21 cellular contexts compared by ENCODE assay signal in the genomic region with DNA sequence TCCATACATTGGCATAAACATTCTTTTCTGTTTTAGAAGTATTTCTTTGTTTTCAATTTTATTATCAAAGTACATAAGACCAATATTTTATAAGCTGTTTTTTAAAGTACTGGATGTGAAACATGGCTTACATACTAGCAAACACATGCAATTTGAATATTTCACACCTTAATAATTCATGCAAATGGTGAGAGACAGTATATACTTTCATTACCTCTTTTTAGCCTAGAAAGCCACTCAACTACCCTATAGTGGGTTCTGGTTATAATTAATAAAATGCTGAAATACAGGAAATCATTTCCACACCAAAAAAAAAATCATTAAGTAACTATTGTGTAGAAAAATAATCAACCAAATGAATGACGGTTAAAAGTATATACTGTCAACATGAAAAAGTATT.
DNase-seq lines count a peak whose midpoint lies in the region; ATAC-seq, FAIRE-seq and TF ChIP-seq lines count a peak whose summit lies in the region.
"Had no signal": no experiment of that assay in that cellular context is flagged by ENCODE, and none has a peak within 500 bp of the region (broad histone marks: within the 10 kb centered on the region; RNA-seq: fewer than 3 reads in every experiment).

No MANE protein-coding gene starts in this region.

- peaks cover 7% of the 10 kb centered on the region for H3K27me3 Mint-ChIP-seq in nephron progenitor cell (ENCODE audit: low read depth, poor library complexity)

- FAIRE-seq in G401.6 (lab: Jason Lieb, UNC): peak; percentile 3
- peak; percentile 33 for FAIRE-seq in colon (lab: Jason Lieb, UNC)
- FAIRE-seq: A549 had no signal

- peaks cover 39% of the 10 kb centered on the region for H3K36me3 Mint-ChIP-seq in nephron progenitor cell (ENCODE audit: low read depth)

- ATAC-seq in GM19452 (IDR thresholded peaks at IDR 0.05; ENCODE audit: unreplicated experiment): peak; percentile 53
- ATAC-seq: A549, GM23338 had no signal

- DNase-seq in NAMALWA (ENCODE audit: low spot score) (peak; percentile 66), nephron progenitor cell (no peak), NCI-H1930 (lab: John Stamatoyannopoulos, UW) (no peak), NCI-H2227 treated with DMSO at 0.1 percent for 48 hours (lab: John Stamatoyannopoulos, UW) (no peak)
- no peak for DNase-seq in activated CD4-positive, alpha-beta T cell treated with anti-CD3 and anti-CD28 coated beads, Interleukin-2, amount 50 U/mL, for 4 hours
- DNase-seq: COR-L47; DMS79; GDM1; KG1; NCI-H1436; NCI-H2081 treated with DMSO at 0.1 percent for 48 hours; NCI-H524 treated with DMSO at 0.1 percent for 48 hours; NK-92 treated with Interleukin-12 subunit alpha and Interleukin-12 subunit beta, amount 100 ng/mL, for 24 hours; SHP77; T-helper 2 cell had no signal

- no peak overlapping the region for H3K4me3 Mint-ChIP-seq in nephron progenitor cell
- H3K4me3 Mint-ChIP-seq: CD14-positive monocyte, GM23338 had no signal

- no peak for TF ChIP-seq CTCF in nephron progenitor cell (IDR thresholded peaks at IDR 0.05)

- no peak overlapping the region for H3K27ac Mint-ChIP-seq in nephron progenitor cell
- H3K27ac Mint-ChIP-seq: GM23338 had no signal

- H3K4me1 Mint-ChIP-seq in nephron progenitor cell: no peaks in the 10 kb centered on the region
- H3K4me1 Mint-ChIP-seq: GM23338 had no signal

- H3K9me3 Mint-ChIP-seq in nephron progenitor cell: no peaks in the 10 kb centered on the region
- H3K9me3 Mint-ChIP-seq: CD14-positive monocyte, GM23338 had no signal
